In the genomic region with DNA sequence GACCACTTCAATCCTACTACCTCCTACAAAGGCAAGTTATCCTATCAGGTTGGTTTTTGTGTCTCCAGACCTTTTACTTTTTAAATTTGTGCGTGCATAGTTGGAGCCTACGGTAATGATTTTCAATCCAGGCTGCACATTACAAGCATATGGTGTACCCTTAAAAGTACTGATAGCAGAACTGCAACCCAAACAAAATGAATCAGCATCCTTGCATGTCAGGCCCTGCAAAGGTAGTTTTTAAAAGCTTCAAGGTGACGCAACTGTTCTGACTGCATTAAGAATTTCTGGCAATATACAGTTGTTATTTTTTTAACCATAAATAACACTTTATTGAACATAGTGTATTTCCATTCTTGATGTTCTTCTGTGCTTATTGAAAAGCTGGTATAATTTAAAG, we compare ENCODE assay signal across 18 cellular contexts. TPM values are rescaled to one million over a fixed set of nuclear protein-coding genes. Genes with fewer than 3 reads are reported as not detected.
DNase-seq lines count a peak whose midpoint lies in the region; ATAC-seq, FAIRE-seq and TF ChIP-seq lines count a peak whose summit lies in the region.
"Had no signal": no experiment of that assay in that cellular context is flagged by ENCODE, and none has a peak within 500 bp of the region (broad histone marks: within the 10 kb centered on the region; RNA-seq: fewer than 3 reads in every experiment).

No MANE protein-coding gene starts in this region.

- CTCF ChIA-PET in RWPE1 (lab: Yijun Ruan, JAX) = no interaction called here
- CTCF ChIA-PET in mammary epithelial cell (lab: Charles Lee; ENCODE audit: low non-redundant PET) = no interaction called here
- CTCF ChIA-PET in PC-3 (lab: Charles Lee) = no interaction called here

- TF ChIP-seq CTCF in RWPE1 (conservative IDR thresholded peaks at IDR 0.05; ENCODE audit: low read depth) (no peak), mammary epithelial cell (conservative IDR thresholded peaks at IDR 0.05 in 1 of 2, IDR thresholded peaks at IDR 0.05 in 1 of 2; ENCODE audit: extremely low read depth in 1 of 2, insufficient read depth in 1 of 2, low read depth in 1 of 2, low read length in 2 of 2) (no peak), dorsolateral prefrontal cortex (IDR thresholded peaks at IDR 0.05 in 54 of 56, conservative IDR thresholded peaks at IDR 0.05 in 2 of 56; ENCODE audit: low read depth in 1 of 56, partially characterized antibody in 56 of 56) (no peak), PC-3 (conservative IDR thresholded peaks at IDR 0.05; ENCODE audit: low read depth, low read length) (no peak)

- no peaks in the 10 kb centered on the region for H3K9me2 ChIP-seq in PC-3 (replicated peaks; ENCODE audit: low read length)

- H3K36me3 ChIP-seq in mammary epithelial cell (ENCODE audit: insufficient read depth, low read length) (no peaks in the 10 kb centered on the region), PC-3 (ENCODE audit: low read depth, low read length) (no peaks in the 10 kb centered on the region)

- ATAC-seq in GM19035 (IDR thresholded peaks at IDR 0.05; ENCODE audit: unreplicated experiment) (no peak), PC-3 (no peak), GM19351 (IDR thresholded peaks at IDR 0.05; ENCODE audit: unreplicated experiment) (no peak)

- H3K9me3 ChIP-seq in mammary epithelial cell (replicated peaks; ENCODE audit: insufficient read depth, low read length) (no peaks in the 10 kb centered on the region), PC-3 (ENCODE audit: low read length) (no peaks in the 10 kb centered on the region)

- TF ChIP-seq POLR2A in H54 (IDR thresholded peaks at IDR 0.05; ENCODE audit: low read depth, low read length) = no peak

- peak overlapping the region; percentile 93 for H3K27ac ChIP-seq in RWPE1
- no peak overlapping the region for H3K27ac ChIP-seq in mammary epithelial cell (ENCODE audit: insufficient read depth, low read depth, low read length)
- H3K27ac ChIP-seq in dorsolateral prefrontal cortex = no peak overlapping the region
- no peak overlapping the region for H3K27ac ChIP-seq in PC-3 (ENCODE audit: low read length)
- H3K27ac ChIP-seq: GM23248 had no signal

- H4K20me1 ChIP-seq in mammary epithelial cell (ENCODE audit: insufficient read depth, low read length) (no peaks in the 10 kb centered on the region), PC-3 (ENCODE audit: low read length) (no peaks in the 10 kb centered on the region)

- H3K4me2 ChIP-seq in mammary epithelial cell (ENCODE audit: insufficient read depth, low read depth, low read length) (peak overlapping the region; percentile 53), PC-3 (ENCODE audit: low read length) (no peak overlapping the region)

- FAIRE-seq in H54 (lab: Jason Lieb, UNC) = peak; percentile 62
- FAIRE-seq: GM12892 had no signal

- DNase-seq in H54 (ENCODE audit: insufficient read length, low spot score) (no peak), RWPE1 (ENCODE audit: low spot score) (peak; percentile 53), mammary epithelial cell (peak; percentile 72), iris pigment epithelial cell (ENCODE audit: low read depth) (peak; percentile 21), dorsolateral prefrontal cortex (no peak), PC-3 (no peak)
- DNase-seq: ACHN; C1 segment of cervical spinal cord; CD4-positive, alpha-beta T cell; DMS79; GM23248; H7 had no signal

- dilution Hi-C loops in mammary epithelial cell (cut with HindIII; ENCODE audit: low sequenced_read_pairs) = no loop called here

- BruUV-seq in mammary epithelial cell (replicated peaks; lab: Mats Ljungman, UMichigan) (no TSS peak), PC-3 (replicated peaks; lab: Mats Ljungman, UMichigan) (no TSS peak)

- H3K27me3 ChIP-seq in mammary epithelial cell (ENCODE audit: insufficient read depth, low read length) (no peaks in the 10 kb centered on the region), dorsolateral prefrontal cortex (peaks cover 0 to 2% (median 0%) of the 10 kb centered on the region in 45 donors), PC-3 (ENCODE audit: low read length) (no peaks in the 10 kb centered on the region)

- WGBS in mammary epithelial cell (ENCODE audit: low coverage, missing lambda C conversion rate) = 56% methylated on average over 3 of the region's 3 CpGs

- H3K4me1 ChIP-seq in mammary epithelial cell (ENCODE audit: insufficient read depth, low read length) (peaks cover 32% of the 10 kb centered on the region), PC-3 (ENCODE audit: insufficient read depth, low read length) (peaks cover 37% of the 10 kb centered on the region)

- H3K79me2 ChIP-seq in mammary epithelial cell (ENCODE audit: insufficient read depth, low read length) = no peaks in the 10 kb centered on the region
- no peaks in the 10 kb centered on the region for H3K79me2 ChIP-seq in PC-3 (ENCODE audit: low read length)

- H2AFZ ChIP-seq in mammary epithelial cell (ENCODE audit: low read depth, low read length) (no peak overlapping the region), PC-3 (ENCODE audit: low read length) (no peak overlapping the region)
- H2AFZ ChIP-seq: GM23248 had no signal

- POLR2A ChIA-PET in RWPE1 (lab: Yijun Ruan, JAX; ENCODE audit: low non-redundant PET) = no interaction called here
- POLR2A ChIA-PET in PC-3 (lab: Charles Lee; ENCODE audit: unreplicated experiment) = no interaction called here

- in situ Hi-C loops in mammary epithelial cell (cut with MboI; ENCODE audit: low sequenced_read_pairs in 2 of 2) = no loop called here

- H3K9ac ChIP-seq in mammary epithelial cell (ENCODE audit: insufficient read depth, low read length) = no peak overlapping the region
- H3K9ac ChIP-seq in PC-3 (ENCODE audit: low read length) = no peak overlapping the region
- H3K9ac ChIP-seq: GM23248 had no signal

- no peak overlapping the region for H3K4me3 ChIP-seq in mammary epithelial cell (replicated peaks in 1 of 3; ENCODE audit: insufficient read depth in 1 of 3, low read depth in 2 of 3, low read length in 3 of 3)
- no peak overlapping the region for H3K4me3 ChIP-seq in dorsolateral prefrontal cortex
- no peak overlapping the region for H3K4me3 ChIP-seq in PC-3 (ENCODE audit: low read length)
- H3K4me3 ChIP-seq: GM23248 had no signal

- intact Hi-C loops in mammary epithelial cell (cut with micrococcal nuclease) (no loop called here), dorsolateral prefrontal cortex (cut with DNase I) (no loop called here), PC-3 (cut with micrococcal nuclease) (no loop called here)

- no peaks in the 10 kb centered on the region for H3F3A ChIP-seq in PC-3 (ENCODE audit: low read length, unreplicated experiment)

RNA-seq across cellular contexts. Expression of a gene that starts 28.9 kb away (rescaled TPM):
- total RNA-seq in mammary epithelial cell = not detected
- not detected for polyA plus RNA-seq in mammary epithelial cell
- polyA minus RNA-seq in mammary epithelial cell = not detected
- not detected for total RNA-seq in dorsolateral prefrontal cortex
- not detected in 2 replicates for total RNA-seq in PC-3 (2014; rRNA removed)
- total RNA-seq: A172; CD4-positive, alpha-beta T cell; G401; GM23248; H7; HT-29 had no signal
- polyA plus RNA-seq: GM23248 had no signal

Comparison
In these comparisons a context has a peak if more than half of its experiments do, and no peak if none do; other contexts are left out.
1. DNase-seq: peak in RWPE1 (single experiment), mammary epithelial cell (single experiment) and iris pigment epithelial cell (single experiment); none in H54 (single experiment), dorsolateral prefrontal cortex (0 of 10) and PC-3 (single experiment).